In the genomic region with DNA sequence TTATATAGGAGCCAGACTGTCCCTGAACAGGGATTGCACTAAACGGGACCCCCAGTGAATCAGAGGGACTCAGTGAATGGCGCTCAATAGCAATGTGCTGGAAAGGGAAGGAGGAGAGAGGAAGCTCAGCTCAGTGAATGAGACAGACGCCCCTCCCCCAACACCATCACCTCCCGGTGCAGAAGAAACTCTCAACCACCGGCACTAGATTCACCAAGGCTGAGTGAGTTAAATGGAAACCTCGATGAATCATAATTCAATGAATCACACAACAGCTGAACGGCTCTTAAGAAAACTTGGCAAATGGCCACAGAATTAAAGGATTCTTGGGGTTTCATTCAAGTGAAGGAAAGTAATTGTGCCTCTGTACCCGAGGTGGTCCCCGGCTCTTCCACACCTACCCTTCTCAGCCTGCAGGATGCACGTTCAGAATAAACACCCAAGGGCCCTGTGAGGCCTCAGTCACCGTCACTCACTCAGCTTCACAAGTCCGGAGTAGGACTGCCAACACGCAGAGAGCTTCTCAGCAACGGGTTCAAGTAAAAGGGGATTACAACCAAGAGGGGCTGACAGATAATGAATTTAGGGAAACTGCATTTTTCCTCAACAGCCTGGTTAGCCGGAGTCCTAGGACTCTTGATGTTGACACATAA, we compare ENCODE assay signal across 11 cellular contexts. TPM values are rescaled to one million over a fixed set of nuclear protein-coding genes. Genes with fewer than 3 reads are reported as not detected.
DNase-seq lines count a peak whose midpoint lies in the region; ATAC-seq, FAIRE-seq and TF ChIP-seq lines count a peak whose summit lies in the region.
"Had no signal": no experiment of that assay in that cellular context is flagged by ENCODE, and none has a peak within 500 bp of the region (broad histone marks: within the 10 kb centered on the region; RNA-seq: fewer than 3 reads in every experiment).

No MANE protein-coding gene starts in this region.

- H3K36me3 ChIP-seq in GM12878 (ENCODE audit: control insufficient read depth in 2 of 2, insufficient read depth in 2 of 2, low read length in 1 of 2), result no peaks in the 10 kb centered on the region
- no peaks in the 10 kb centered on the region for H3K36me3 ChIP-seq in spleen
- H3K36me3 ChIP-seq in gastrocnemius medialis, result no peaks in the 10 kb centered on the region
- H3K36me3 ChIP-seq: upper lobe of left lung had no signal

- BruUV-seq in GM12878 (replicated peaks; lab: Mats Ljungman, UMichigan), result no TSS peak

- H3K4me3 ChIP-seq in GM12878, result no peak overlapping the region
- H3K4me3 ChIP-seq in coronary artery, result no peak overlapping the region
- no peak overlapping the region for H3K4me3 ChIP-seq in spleen
- H3K4me3 ChIP-seq in gastrocnemius medialis, result no peak overlapping the region
- H3K4me3 ChIP-seq: upper lobe of left lung had no signal

- WGBS in GM12878 (ENCODE audit: insufficient coverage, insufficient replicate concordance, low lambda C conversion rate, missing lambda C conversion rate), result 17% methylated on average over 15 of the region's 15 CpGs
- WGBS in spleen, 5 donors, result 48 to 55% (median 49%) methylated on average over 15 of the region's 15 CpGs

- no peak for TF ChIP-seq EP300 in GM12878 (IDR thresholded peaks at IDR 0.05; ENCODE audit: borderline replicate concordance in 1 of 2, control insufficient read depth in 1 of 2, low read depth in 2 of 2, low read length in 2 of 2)

- no peak for TF ChIP-seq RAD21 in GM12878 (IDR thresholded peaks at IDR 0.05; ENCODE audit: insufficient read depth, low read depth, low read length)

- RAD21 ChIA-PET in GM12878 (lab: Charles Lee; ENCODE audit: unreplicated experiment), result no interaction called here

- intact Hi-C loops in GM12878 (cut with micrococcal nuclease; ENCODE audit: unreplicated experiment), result no loop called here
- intact Hi-C loops in spleen (cut with DNase I; ENCODE audit: low total_unique reads), result no loop called here
- intact Hi-C loops in gastrocnemius medialis (cut with DNase I; ENCODE audit: low total_unique reads), result no loop called here

- in situ Hi-C loops in GM12878 (cut with MboI), result no loop called here
- in situ Hi-C loops in gastrocnemius medialis (cut with MboI; ENCODE audit: low sequenced_read_pairs in 4 of 4), result no loop called here

- no peak overlapping the region for H3K4me2 ChIP-seq in GM12878 (ENCODE audit: control insufficient read depth, insufficient read depth)

- CTCF ChIA-PET in GM12878 (lab: Yijun Ruan, JAX), result no interaction called here

- POLR2A ChIA-PET in GM12878 (lab: Charles Lee), result no interaction called here

- no peaks in the 10 kb centered on the region for H4K20me1 ChIP-seq in GM12878 (ENCODE audit: control insufficient read depth, insufficient read depth)

- H3K27me3 ChIP-seq in GM12878 (replicated peaks in 1 of 2; ENCODE audit: control insufficient read depth in 2 of 2, insufficient read depth in 2 of 2, low read length in 1 of 2) (no peaks in the 10 kb centered on the region; a peak in 1 of 4 replicates), spleen (replicated peaks in 1 of 7) (peaks cover 0 to 48% (median 0%) of the 10 kb centered on the region in 7 donors), gastrocnemius medialis (no peaks in the 10 kb centered on the region)
- H3K27me3 ChIP-seq: upper lobe of left lung had no signal

- TF ChIP-seq CTCF in GM12878 (IDR thresholded peaks at IDR 0.05 in 2 of 3, conservative IDR thresholded peaks at IDR 0.05 in 1 of 3; ENCODE audit: control insufficient read depth in 2 of 3, extremely low read depth in 1 of 3, insufficient read depth in 1 of 3, low read depth in 3 of 3, low read length in 3 of 3) (no peak), coronary artery (IDR thresholded peaks at IDR 0.05) (no peak), spleen (IDR thresholded peaks at IDR 0.05 in 8 of 11, conservative IDR thresholded peaks at IDR 0.05 in 3 of 11) (no peak), gastrocnemius medialis (IDR thresholded peaks at IDR 0.05 in 4 of 5, conservative IDR thresholded peaks at IDR 0.05 in 1 of 5) (no peak)

- H3K9me3 ChIP-seq in GM12878 (replicated peaks; ENCODE audit: control insufficient read depth, insufficient read depth, low read length) (no peaks in the 10 kb centered on the region), spleen (peaks cover 0 to 4% (median 0%) of the 10 kb centered on the region in 8 donors), gastrocnemius medialis (no peaks in the 10 kb centered on the region)
- H3K9me3 ChIP-seq: upper lobe of left lung had no signal

- ATAC-seq in GM12878 (no peak), GM18498 (IDR thresholded peaks at IDR 0.05; ENCODE audit: unreplicated experiment) (no peak), gastrocnemius medialis (no peak)

- FAIRE-seq in GM12878 (lab: Jason Lieb, UNC), result no peak
- FAIRE-seq: H1, kidney had no signal

- SMC1A ChIA-PET in GM12878 (lab: Charles Lee; ENCODE audit: uncharacterized antibody, unreplicated experiment), result interaction anchor here (0.6 kb wide), 1 partner anchor 293 kb away, joined by 3 read pairs; no protein-coding TSS in a partner anchor

- H3K27ac ChIP-seq in GM12878 (ENCODE audit: control insufficient read depth, insufficient read depth), result no peak overlapping the region
- no peak overlapping the region for H3K27ac ChIP-seq in coronary artery
- H3K27ac ChIP-seq in spleen, result no peak overlapping the region
- H3K27ac ChIP-seq in gastrocnemius medialis, result no peak overlapping the region
- H3K27ac ChIP-seq: upper lobe of left lung had no signal

- TF ChIP-seq POLR2A in GM12878 (IDR thresholded peaks at IDR 0.05; ENCODE audit: low read depth, low read length), result no peak
- TF ChIP-seq POLR2A in spleen (IDR thresholded peaks at IDR 0.05), result no peak
- TF ChIP-seq POLR2A in gastrocnemius medialis (IDR thresholded peaks at IDR 0.05), result no peak

- H2AFZ ChIP-seq in GM12878 (ENCODE audit: control insufficient read depth, low read depth, low read length), result no peak overlapping the region

- H3K9ac ChIP-seq in GM12878 (ENCODE audit: control insufficient read depth, insufficient read depth, low read length), result no peak overlapping the region

- H3K79me2 ChIP-seq in GM12878 (ENCODE audit: control insufficient read depth, insufficient read depth, low read length), result no peaks in the 10 kb centered on the region

- H3K4me1 ChIP-seq in GM12878 (ENCODE audit: control insufficient read depth, insufficient read depth, low read length), result no peaks in the 10 kb centered on the region
- peaks cover 0 to 7% (median 0%) of the 10 kb centered on the region in 6 donors for H3K4me1 ChIP-seq in spleen
- no peaks in the 10 kb centered on the region for H3K4me1 ChIP-seq in gastrocnemius medialis

- DNase-seq in GDM1 (lab: John Stamatoyannopoulos, UW), result peak; percentile 28
- DNase-seq in NCI-H446 treated with DMSO at 0.1 percent for 48 hours (lab: John Stamatoyannopoulos, UW), result peak; percentile 7
- DNase-seq in GM12878 (ENCODE audit: low read depth, low spot score), result no peak
- DNase-seq in stimulated activated CD4-positive, alpha-beta T cell treated with anti-CD3 and anti-CD28 coated beads, Interleukin-12 subunit alpha, Interleukin-12 subunit beta, amount 100 ng/mL, for 24 hours (ENCODE audit: low read depth in 2 of 2), result peak; percentile 8 to 55
- no peak for DNase-seq in coronary artery (ENCODE audit: low spot score)
- DNase-seq in spleen, result no peak
- no peak for DNase-seq in gastrocnemius medialis
- DNase-seq: kidney, upper lobe of left lung had no signal

TF ChIP-seq in GM12878, 131 proteins besides CTCF, POLR2A, EP300 and RAD21:
- peak; percentile 47 for TF ChIP-seq JUNB (IDR thresholded peaks at IDR 0.05)
- TF ChIP-seq CBX5 (IDR thresholded peaks at IDR 0.05; ENCODE audit: low read depth), result no peak
- TF ChIP-seq SREBF1 (IDR thresholded peaks at IDR 0.05; ENCODE audit: low read length), result no peak

RNA-seq across cellular contexts. Expression of a gene that starts 29.3 kb away (rescaled TPM):
- not detected in 2 replicates for total RNA-seq in GM12878 (2013; cell fraction: nucleolus; rRNA removed)
- not detected in 2 replicates for total RNA-seq in GM12878 (2014; rRNA removed)
- total RNA-seq in GM12878 (2014; rRNA removed; fragmentation: Illumina TruSeq; extraction: Trizol), result not detected in 2 replicates
- 0.10 and 0.16 TPM in 2 replicates for total RNA-seq in GM12878 (2021)
- polyA plus RNA-seq in GM12878 (2011; ENCODE audit: low read depth), result 2.2 TPM
- 0.06 and 0.10 TPM in 2 replicates for polyA plus RNA-seq in GM12878 (2011; rRNA removed)
- polyA plus RNA-seq in GM12878 (2011; cell fraction: cytosol; rRNA removed), result 0.10 TPM in 1 of 2 replicates, not detected in the other
- 0.10 and 0.22 TPM in 2 replicates for polyA plus RNA-seq in GM12878 (2011; cell fraction: nucleus; rRNA removed)
- 3.2 and 3.6 TPM in 2 replicates for polyA plus RNA-seq in GM12878 (2012)
- 0.03 TPM in 1 of 2 replicates, not detected in the other for polyA plus RNA-seq in GM12878 (2014; fragmentation: Illumina TruSeq; extraction: Trizol)
- polyA plus RNA-seq in GM12878 (2014; fragmentation: Nextera tagmentation; extraction: Ambion mirVana), result under 1 TPM; 0.13 to 0.26 TPM
- polyA plus RNA-seq in GM12878 (2014; rRNA removed), result 0.08 and 0.10 TPM in 2 replicates
- polyA plus RNA-seq in GM12878 (2016; fragmentation: Nextera tagmentation; extraction: Ambion mirVana), result 1 to 10 TPM; 1.3 to 1.4 TPM
- polyA minus RNA-seq in GM12878 (2011; rRNA and poly(A)+ RNA removed), result 0.10 TPM in 1 of 2 replicates, not detected in the other
- not detected in 2 replicates for polyA minus RNA-seq in GM12878 (2011; cell fraction: cytosol; rRNA and poly(A)+ RNA removed)
- not detected in 2 replicates for polyA minus RNA-seq in GM12878 (2011; cell fraction: nucleus; rRNA and poly(A)+ RNA removed)
- 1 to 10 TPM in 4 of 7 donors, under 1 TPM in 2, not detected in 1; 0.16 to 2.3 (median 1.4) TPM for total RNA-seq in spleen
- polyA plus RNA-seq in spleen, result under 1 TPM; 0.03 to 0.85 (median 0.04) TPM
- total RNA-seq in gastrocnemius medialis, result under 1 TPM in 2 of 4 donors, not detected in 2; 0.39 to 0.66 TPM

Comparison
In these comparisons a context has a peak if more than half of its experiments do, and no peak if none do; other contexts are left out.
1. DNase-seq: peak in GDM1 (single experiment), NCI-H446 treated with DMSO at 0.1 percent for 48 hours (single experiment) and stimulated activated CD4-positive, alpha-beta T cell treated with anti-CD3 and anti-CD28 coated beads, Interleukin-12 subunit alpha, Interleukin-12 subunit beta, amount 100 ng/mL, for 24 hours (2 of 2); none in GM12878 (single experiment), coronary artery (single experiment), spleen (single experiment) and gastrocnemius medialis (0 of 2).